ENCODE assay signal across 1 cellular context in genomic region chr7:138049505-138050116, GRCh38.
TF ChIP-seq lines count a peak whose summit lies in the region.

No MANE protein-coding gene starts in this region.

TF ChIP-seq in HepG2, 621 proteins besides CTCF, POLR2A, EP300 and RAD21 (continued from another document and continues in another):
- TF ChIP-seq TRAFD1 (CRISPR knock-in tag; IDR thresholded peaks at IDR 0.05; ENCODE audit: borderline replicate concordance) = no peak
- TF ChIP-seq ARID2 (CRISPR knock-in tag; IDR thresholded peaks at IDR 0.05; ENCODE audit: borderline replicate concordance) = no peak
- no peak for TF ChIP-seq MEIS2 (CRISPR knock-in tag; IDR thresholded peaks at IDR 0.05)
- TF ChIP-seq SP2 (CRISPR knock-in tag; IDR thresholded peaks at IDR 0.05) = no peak
- TF ChIP-seq HHEX (CRISPR knock-in tag; IDR thresholded peaks at IDR 0.05) = no peak
- TF ChIP-seq LBX2 (CRISPR knock-in tag; IDR thresholded peaks at IDR 0.05; ENCODE audit: borderline replicate concordance) = no peak
- 0 out of 2 replicates have a peak, but pooled peaks have one; percentile 8 for TF ChIP-seq STAG1 (CRISPR knock-in tag; IDR thresholded peaks at IDR 0.05)
- no peak for TF ChIP-seq NFE2L1 (CRISPR knock-in tag; IDR thresholded peaks at IDR 0.05; ENCODE audit: borderline replicate concordance)
- TF ChIP-seq E2F5 (CRISPR knock-in tag; conservative IDR thresholded peaks at IDR 0.05) = no peak
- TF ChIP-seq SIX4 (CRISPR knock-in tag; IDR thresholded peaks at IDR 0.05) = no peak; the same call in 1 of the 2 replicates
- no peak for TF ChIP-seq CBX5 (CRISPR knock-in tag; IDR thresholded peaks at IDR 0.05; ENCODE audit: borderline replicate concordance)
- TF ChIP-seq ZNF10 (CRISPR knock-in tag; IDR thresholded peaks at IDR 0.05; ENCODE audit: borderline replicate concordance, low read depth) = no peak
- peak; percentile 86; the same call in 1 of the 2 replicates for TF ChIP-seq HMG20A (CRISPR knock-in tag; IDR thresholded peaks at IDR 0.05; ENCODE audit: borderline replicate concordance)
- TF ChIP-seq ZNF619 (CRISPR knock-in tag; IDR thresholded peaks at IDR 0.05) = no peak
- TF ChIP-seq PTBP1 (IDR thresholded peaks at IDR 0.05; ENCODE audit: low read depth, low read length, poor library complexity, severe bottlenecking) = no peak
- TF ChIP-seq PLRG1 (conservative IDR thresholded peaks at IDR 0.05) = no peak
- no peak for TF ChIP-seq HDAC6 (IDR thresholded peaks at IDR 0.05; ENCODE audit: low read depth, low read length)
- no peak for TF ChIP-seq ZZZ3 (CRISPR knock-in tag; IDR thresholded peaks at IDR 0.05; ENCODE audit: borderline replicate concordance)
- TF ChIP-seq XRCC5 (optimal IDR thresholded peaks at IDR 0.05; ENCODE audit: low read length) = no peak
- no peak for TF ChIP-seq ZNF383 (CRISPR knock-in tag; IDR thresholded peaks at IDR 0.05; ENCODE audit: borderline replicate concordance)
- no peak for TF ChIP-seq ZNF883 (CRISPR knock-in tag; IDR thresholded peaks at IDR 0.05; ENCODE audit: not compliant biosample characterization)
- TF ChIP-seq ZNF225 (CRISPR knock-in tag; IDR thresholded peaks at IDR 0.05) = no peak
- TF ChIP-seq AGO1 (IDR thresholded peaks at IDR 0.05; ENCODE audit: low read depth, low read length, poor library complexity, severe bottlenecking) = no peak
- TF ChIP-seq ZNF552 (CRISPR knock-in tag; IDR thresholded peaks at IDR 0.05; ENCODE audit: borderline replicate concordance) = no peak
- no peak for TF ChIP-seq NFATC3 (CRISPR knock-in tag; IDR thresholded peaks at IDR 0.05)
- TF ChIP-seq MAZ (IDR thresholded peaks at IDR 0.05; ENCODE audit: borderline replicate concordance, low read depth, low read length) = no peak
- TF ChIP-seq MAZ (CRISPR knock-in tag; IDR thresholded peaks at IDR 0.05; ENCODE audit: low read depth) = no peak
- no peak for TF ChIP-seq CBFB (CRISPR knock-in tag; IDR thresholded peaks at IDR 0.05)
- TF ChIP-seq ZNF768 (CRISPR knock-in tag; IDR thresholded peaks at IDR 0.05) = no peak
- TF ChIP-seq ZBTB43 (CRISPR knock-in tag; conservative IDR thresholded peaks at IDR 0.05) = no peak
- no peak for TF ChIP-seq ZNF580 (CRISPR knock-in tag; IDR thresholded peaks at IDR 0.05; ENCODE audit: borderline replicate concordance, low read depth)
- no peak for TF ChIP-seq SMARCE1 (IDR thresholded peaks at IDR 0.05; ENCODE audit: borderline replicate concordance)
- TF ChIP-seq ZNF556 (CRISPR knock-in tag; IDR thresholded peaks at IDR 0.05; ENCODE audit: borderline replicate concordance) = no peak
- TF ChIP-seq POGK (CRISPR knock-in tag; conservative IDR thresholded peaks at IDR 0.05) = no peak
- no peak for TF ChIP-seq DZIP1 (CRISPR knock-in tag; IDR thresholded peaks at IDR 0.05)
- no peak for TF ChIP-seq ZNF710 (CRISPR knock-in tag; IDR thresholded peaks at IDR 0.05; ENCODE audit: borderline replicate concordance)
- no peak for TF ChIP-seq ZNF570 (CRISPR knock-in tag; IDR thresholded peaks at IDR 0.05; ENCODE audit: borderline replicate concordance)
- no peak for TF ChIP-seq ZNF326 (CRISPR knock-in tag; IDR thresholded peaks at IDR 0.05; ENCODE audit: borderline replicate concordance)
- TF ChIP-seq TRIM24 (CRISPR knock-in tag; IDR thresholded peaks at IDR 0.05) = no peak
- no peak for TF ChIP-seq ZNF780A (CRISPR knock-in tag; IDR thresholded peaks at IDR 0.05)
- TF ChIP-seq IRF9 (CRISPR knock-in tag; IDR thresholded peaks at IDR 0.05; ENCODE audit: borderline replicate concordance) = no peak
- TF ChIP-seq ZNF639 (CRISPR knock-in tag; conservative IDR thresholded peaks at IDR 0.05) = no peak
- no peak for TF ChIP-seq ZNF691 (CRISPR knock-in tag; IDR thresholded peaks at IDR 0.05; ENCODE audit: borderline replicate concordance, low read depth)
- TF ChIP-seq HNF1B (CRISPR knock-in tag; IDR thresholded peaks at IDR 0.05) = no peak
- no peak for TF ChIP-seq ZNF235 (CRISPR knock-in tag; IDR thresholded peaks at IDR 0.05; ENCODE audit: borderline replicate concordance)
- no peak for TF ChIP-seq THAP7 (CRISPR knock-in tag; IDR thresholded peaks at IDR 0.05)
